10 cellular contexts compared by ENCODE assay signal in the genomic region with DNA sequence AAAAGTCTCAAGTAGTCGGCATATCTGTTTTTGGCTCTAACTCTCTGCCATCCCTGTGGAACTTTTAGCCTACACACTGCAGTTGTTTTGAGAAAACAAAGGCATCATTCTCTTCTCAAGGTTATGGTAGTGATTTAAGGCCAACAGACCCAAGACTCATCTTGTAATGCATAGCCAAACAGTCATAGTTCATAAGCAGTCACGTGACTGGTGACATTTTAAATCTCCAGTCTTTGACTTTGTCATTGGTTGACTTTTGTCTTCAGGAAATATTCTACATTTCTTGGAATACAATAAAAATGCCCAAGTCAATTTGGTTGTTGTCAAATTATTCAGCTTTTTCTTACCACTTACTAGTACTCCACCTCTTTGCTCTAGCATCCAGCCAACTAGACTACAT.
"Had no signal": no experiment of that assay in that cellular context is flagged by ENCODE, and none has a peak within 500 bp of the region (broad histone marks: within the 10 kb centered on the region; RNA-seq: fewer than 3 reads in every experiment).

No MANE protein-coding gene starts in this region.

- ATAC-seq: HCT116 had no signal

- H3K9me3 ChIP-seq: HAP-1 had no signal

- H3K9ac ChIP-seq: GM23248, KMS-11 had no signal

- H3K36me3 ChIP-seq: HAP-1 had no signal

- H3K4me2 ChIP-seq: KMS-11 had no signal

- H2AFZ ChIP-seq: GM23248 had no signal

- H3K4me1 ChIP-seq: HAP-1 had no signal

- DNase-seq: GM23248, GOT3, H7, HFFc6, IMR-90, KBM-7 had no signal

- H3K4me3 ChIP-seq: GM23248, HAP-1 had no signal

- H3K27ac ChIP-seq: GM23248, HL-60, KMS-11 had no signal
